In genomic region chr9:70257512-70257911, GRCh38 we compare ENCODE assay signal across 8 cellular contexts. TPM values are rescaled to one million over a fixed set of nuclear protein-coding genes. Genes with fewer than 3 reads are reported as not detected.
DNase-seq lines count a peak whose midpoint lies in the region; ATAC-seq and TF ChIP-seq lines count a peak whose summit lies in the region.

No MANE protein-coding gene starts in this region.

- H3K27me3 Mint-ChIP-seq in stimulated activated naive CD8-positive, alpha-beta T cell treated with anti-CD3 and anti-CD28 coated beads, Interleukin-15, Interleukin-2, amounts not matched to agents 100 ng/mL and 50 ng/mL, for 24 hours: no peaks in the 10 kb centered on the region

- H3K27ac ChIP-seq in breast epithelium (peak overlapping the region; percentile 96 to 97), muscle layer of colon (ENCODE audit: low read depth, low read length) (peak overlapping the region; percentile 80)

- no peak for ATAC-seq in stimulated activated naive CD8-positive, alpha-beta T cell treated with anti-CD3 and anti-CD28 coated beads, Interleukin-15, Interleukin-2, amounts not matched to agents 100 U/mL and 50 U/mL, for 24 hours
- no peak for ATAC-seq in HG03025 (IDR thresholded peaks at IDR 0.05; ENCODE audit: low FRiP score, unreplicated experiment)
- ATAC-seq in HG03460 (IDR thresholded peaks at IDR 0.05; ENCODE audit: unreplicated experiment): no peak

- peaks cover 30% of the 10 kb centered on the region for H3K36me3 Mint-ChIP-seq in stimulated activated naive CD8-positive, alpha-beta T cell treated with anti-CD3 and anti-CD28 coated beads, Interleukin-15, Interleukin-2, amounts not matched to agents 100 ng/mL and 50 ng/mL, for 24 hours (ENCODE audit: low read depth)

- peaks cover 0 to 22% of the 10 kb centered on the region in 2 donors for H3K4me1 ChIP-seq in breast epithelium
- H3K4me1 ChIP-seq in muscle layer of colon (ENCODE audit: insufficient read depth, low read length): peaks cover 29% of the 10 kb centered on the region

- DNase-seq in stimulated activated naive CD8-positive, alpha-beta T cell treated with anti-CD3 and anti-CD28 coated beads, Interleukin-15, Interleukin-2, amounts not matched to agents 100 U/mL and 50 U/mL, for 24 hours: no peak
- DNase-seq in breast epithelium (ENCODE audit: low spot score in 2 of 2) (no peak), posterior cingulate gyrus (no peak)
- DNase-seq in central memory CD4-positive, alpha-beta T cell: no peak

- H3K27ac Mint-ChIP-seq in stimulated activated naive CD8-positive, alpha-beta T cell treated with anti-CD3 and anti-CD28 coated beads, Interleukin-15, Interleukin-2, amounts not matched to agents 100 ng/mL and 50 ng/mL, for 24 hours: peak overlapping the region; percentile 99

- H3K4me3 Mint-ChIP-seq in stimulated activated naive CD8-positive, alpha-beta T cell treated with anti-CD3 and anti-CD28 coated beads, Interleukin-15, Interleukin-2, amounts not matched to agents 100 ng/mL and 50 ng/mL, for 24 hours: peak overlapping the region; percentile 90

- H3K27me3 ChIP-seq in breast epithelium: no peaks in the 10 kb centered on the region
- no peaks in the 10 kb centered on the region for H3K27me3 ChIP-seq in muscle layer of colon (ENCODE audit: control insufficient read depth in 1 of 2, insufficient read depth in 2 of 2, low read length in 2 of 2)

- H3K36me3 ChIP-seq in breast epithelium (no peaks in the 10 kb centered on the region), muscle layer of colon (ENCODE audit: insufficient read depth, low read length) (no peaks in the 10 kb centered on the region)

- no peak for TF ChIP-seq CTCF in breast epithelium (IDR thresholded peaks at IDR 0.05)

- no peak for TF ChIP-seq POLR2A in breast epithelium (IDR thresholded peaks at IDR 0.05)

- peak overlapping the region; percentile 88 for H3K9ac ChIP-seq in muscle layer of colon (ENCODE audit: low read length)

- no peaks in the 10 kb centered on the region for H3K9me3 Mint-ChIP-seq in stimulated activated naive CD8-positive, alpha-beta T cell treated with anti-CD3 and anti-CD28 coated beads, Interleukin-15, Interleukin-2, amounts not matched to agents 100 ng/mL and 50 ng/mL, for 24 hours

- intact Hi-C loops in breast epithelium (cut with DNase I; ENCODE audit: low total_unique reads) (no loop called here), posterior cingulate gyrus (cut with DNase I) (loop anchor here (10.0 kb wide), 2 partner anchors 137 to 503 kb away; no protein-coding TSS in a partner anchor)

- peaks cover 46% of the 10 kb centered on the region for H3K4me1 Mint-ChIP-seq in stimulated activated naive CD8-positive, alpha-beta T cell treated with anti-CD3 and anti-CD28 coated beads, Interleukin-15, Interleukin-2, amounts not matched to agents 100 ng/mL and 50 ng/mL, for 24 hours (ENCODE audit: low read depth)

- H3K9me3 ChIP-seq in breast epithelium (no peaks in the 10 kb centered on the region), muscle layer of colon (ENCODE audit: low read length) (no peaks in the 10 kb centered on the region)

- H3K4me3 ChIP-seq in breast epithelium (peak overlapping the region in 2 of 3 donors; percentile 86), muscle layer of colon (ENCODE audit: low read depth in 1 of 2, low read length in 2 of 2) (peak overlapping the region; percentile 36 to 82)

RNA-seq across cellular contexts. Expression of gene SMC5, which starts 1.3 kb away (rescaled TPM):
- total RNA-seq in breast epithelium: 10 to 100 TPM; 23.4 to 62.2 (median 43.9) TPM
